Comparison of ENCODE assay signal across 11 cellular contexts in genomic region chr17:42845918-42846593, GRCh38. TPM values are rescaled to one million over a fixed set of nuclear protein-coding genes. Genes with fewer than 3 reads are reported as not detected.
DNase-seq lines count a peak whose midpoint lies in the region; ATAC-seq and TF ChIP-seq lines count a peak whose summit lies in the region.
"Had no signal": no experiment of that assay in that cellular context is flagged by ENCODE, and none has a peak within 500 bp of the region (broad histone marks: within the 10 kb centered on the region; RNA-seq: fewer than 3 reads in every experiment).

No MANE protein-coding gene starts in this region.

- peak overlapping the region; percentile 71 for H3K27ac Mint-ChIP-seq in activated CD4-positive, alpha-beta T cell treated with anti-CD3 and anti-CD28 coated beads for 36 hours
- no peak overlapping the region for H3K27ac Mint-ChIP-seq in activated CD4-positive, alpha-beta T cell treated with anti-CD3 and anti-CD28 coated beads, Interleukin-2, amount 10 ng/mL, durations not matched to agents 7 days and 5 days

- H3K4me1 Mint-ChIP-seq in activated CD4-positive, alpha-beta T cell treated with anti-CD3 and anti-CD28 coated beads for 36 hours = peaks cover 19% of the 10 kb centered on the region
- peaks cover 8% of the 10 kb centered on the region for H3K4me1 Mint-ChIP-seq in activated CD4-positive, alpha-beta T cell treated with anti-CD3 and anti-CD28 coated beads, Interleukin-2, amount 10 ng/mL, durations not matched to agents 7 days and 5 days
- H3K4me1 Mint-ChIP-seq: brain had no signal

- peaks cover 35% of the 10 kb centered on the region for H3K36me3 Mint-ChIP-seq in activated CD4-positive, alpha-beta T cell treated with anti-CD3 and anti-CD28 coated beads for 36 hours (ENCODE audit: low read depth)
- H3K36me3 Mint-ChIP-seq in activated CD4-positive, alpha-beta T cell treated with anti-CD3 and anti-CD28 coated beads, Interleukin-2, amount 10 ng/mL, durations not matched to agents 7 days and 5 days (ENCODE audit: low read depth) = peaks cover 25% of the 10 kb centered on the region

- no peak for TF ChIP-seq CTCF in RWPE2 (IDR thresholded peaks at IDR 0.05; ENCODE audit: poor library complexity, severe bottlenecking)
- no peak for TF ChIP-seq CTCF in body of pancreas (IDR thresholded peaks at IDR 0.05)

- WGBS in body of pancreas, 2 donors = 74 to 77% methylated on average over 6 to 7 of the region's 7 CpGs

- intact Hi-C loops in activated CD4-positive, alpha-beta T cell treated with anti-CD3 and anti-CD28 coated beads for 36 hours (cut with DNase I, micrococcal nuclease) = loop anchor here in 1 of 2 experiments (1.0 to 2.0 kb wide), 2 partner anchors 13 to 83 kb away; partner anchors contain the start of gene PSME3
- intact Hi-C loops in body of pancreas (cut with DNase I) = loop anchor here (5.0 kb wide), 1 partner anchor 86 kb away; no protein-coding TSS in a partner anchor

- no peaks in the 10 kb centered on the region for H3K4me1 ChIP-seq in RWPE2 (ENCODE audit: insufficient read depth, poor library complexity, severe bottlenecking)
- peaks cover 14% of the 10 kb centered on the region for H3K4me1 ChIP-seq in body of pancreas

- CTCF ChIA-PET in activated CD4-positive, alpha-beta T cell treated with anti-CD3 and anti-CD28 coated beads for 36 hours (lab: Charles Lee) = interaction anchor here (0.5 to 1.7 kb wide), 5 partner anchors 13 to 284 kb away, joined by 3 to 8 read pairs (median 3); partner anchors contain the start of genes BECN1, COASY and PSME3
- CTCF ChIA-PET in activated CD4-positive, alpha-beta T cell treated with anti-CD3 and anti-CD28 coated beads, Interleukin-2, amount 10 ng/mL, durations not matched to agents 7 days and 5 days (lab: Charles Lee) = interaction anchor here (0.6 to 3.7 kb wide), 2 partner anchors 22 to 33 kb away, joined by 3 to 14 read pairs; partner anchors contain the start of gene BECN1

- POLR2A ChIA-PET in activated CD4-positive, alpha-beta T cell treated with anti-CD3 and anti-CD28 coated beads for 36 hours (lab: Charles Lee) = interaction anchor here (0.6 kb wide), 2 partner anchors 10 to 92 kb away, joined by 3 to 7 read pairs; no protein-coding TSS in a partner anchor
- POLR2A ChIA-PET in activated CD4-positive, alpha-beta T cell treated with anti-CD3 and anti-CD28 coated beads, Interleukin-2, amount 10 ng/mL, durations not matched to agents 7 days and 5 days (lab: Charles Lee) = interaction anchor here (0.6 kb wide), 1 partner anchor 71 kb away, joined by 3 read pairs; no protein-coding TSS in a partner anchor

- H3K9me3 ChIP-seq in RWPE2 (ENCODE audit: severe bottlenecking) = no peaks in the 10 kb centered on the region
- no peaks in the 10 kb centered on the region for H3K9me3 ChIP-seq in body of pancreas
- H3K9me3 ChIP-seq: gastrocnemius medialis had no signal

- ATAC-seq in activated CD4-positive, alpha-beta T cell treated with anti-CD3 and anti-CD28 coated beads for 36 hours = peak; percentile 83
- ATAC-seq in RWPE2 (ENCODE audit: low read depth) (peak; percentile 5; the same call in 1 of the 3 replicates), HG03354 (IDR thresholded peaks at IDR 0.05; ENCODE audit: poor library complexity, severe bottlenecking, unreplicated experiment) (no peak), body of pancreas (no peak), HG02763 (IDR thresholded peaks at IDR 0.05; ENCODE audit: unreplicated experiment) (no peak)

- no peaks in the 10 kb centered on the region for H3K9me3 Mint-ChIP-seq in activated CD4-positive, alpha-beta T cell treated with anti-CD3 and anti-CD28 coated beads for 36 hours (ENCODE audit: low read depth)
- no peaks in the 10 kb centered on the region for H3K9me3 Mint-ChIP-seq in activated CD4-positive, alpha-beta T cell treated with anti-CD3 and anti-CD28 coated beads, Interleukin-2, amount 10 ng/mL, durations not matched to agents 7 days and 5 days
- H3K9me3 Mint-ChIP-seq: brain had no signal

- H3K36me3 ChIP-seq in RWPE2 (ENCODE audit: low read depth) = peaks cover 40% of the 10 kb centered on the region
- H3K36me3 ChIP-seq in body of pancreas (replicated peaks in 1 of 2; ENCODE audit: insufficient read depth in 1 of 2, low read depth in 2 of 2) = peaks cover 14 to 22% of the 10 kb centered on the region in 2 donors

- H3K27ac ChIP-seq in RWPE2 (ENCODE audit: poor library complexity, severe bottlenecking) (no peak overlapping the region), body of pancreas (peak overlapping the region in 1 of 4 donors; percentile 11)
- H3K27ac ChIP-seq: gastrocnemius medialis had no signal

- no peak for TF ChIP-seq POLR2A in body of pancreas (IDR thresholded peaks at IDR 0.05)

- DNase-seq in activated CD4-positive, alpha-beta T cell treated with anti-CD3 and anti-CD28 coated beads for 36 hours = peak; percentile 78
- no peak for DNase-seq in activated CD4-positive, alpha-beta T cell treated with anti-CD3 and anti-CD28 coated beads, Interleukin-2, amount 10 ng/mL, durations not matched to agents 7 days and 5 days
- DNase-seq in RWPE2 (ENCODE audit: low spot score) = no peak
- DNase-seq in epidermal melanocyte (ENCODE audit: insufficient read length, low spot score) = peak; percentile 14
- peak; percentile 23 to 49 for DNase-seq in stimulated activated CD8-positive, alpha-beta memory T cell treated with anti-CD3 and anti-CD28 coated beads, Interleukin-2, amount 100 ng/mL, for 48 hours (ENCODE audit: low read depth in 2 of 2)
- DNase-seq in body of pancreas = no peak
- DNase-seq: gastrocnemius medialis, NCI-H1694 had no signal

- H3K27me3 Mint-ChIP-seq in activated CD4-positive, alpha-beta T cell treated with anti-CD3 and anti-CD28 coated beads for 36 hours = no peaks in the 10 kb centered on the region
- no peaks in the 10 kb centered on the region for H3K27me3 Mint-ChIP-seq in activated CD4-positive, alpha-beta T cell treated with anti-CD3 and anti-CD28 coated beads, Interleukin-2, amount 10 ng/mL, durations not matched to agents 7 days and 5 days

- H3K4me3 ChIP-seq in RWPE2 (ENCODE audit: severe bottlenecking) (no peak overlapping the region), body of pancreas (no peak overlapping the region)
- H3K4me3 ChIP-seq: gastrocnemius medialis had no signal

- H3K27me3 ChIP-seq in RWPE2 (ENCODE audit: insufficient read depth, poor library complexity, severe bottlenecking) (no peaks in the 10 kb centered on the region), body of pancreas (no peaks in the 10 kb centered on the region)
- H3K27me3 ChIP-seq: gastrocnemius medialis had no signal

- H3K4me3 Mint-ChIP-seq in activated CD4-positive, alpha-beta T cell treated with anti-CD3 and anti-CD28 coated beads for 36 hours = no peak overlapping the region
- H3K4me3 Mint-ChIP-seq in activated CD4-positive, alpha-beta T cell treated with anti-CD3 and anti-CD28 coated beads, Interleukin-2, amount 10 ng/mL, durations not matched to agents 7 days and 5 days = no peak overlapping the region
- H3K4me3 Mint-ChIP-seq: brain had no signal

RNA-seq across cellular contexts. Expression of gene AOC2, which starts 1.7 kb away (rescaled TPM):
- total RNA-seq in activated CD4-positive, alpha-beta T cell treated with anti-CD3 and anti-CD28 coated beads for 36 hours = 1 to 10 TPM; 1.7 to 1.9 TPM
- total RNA-seq in activated CD4-positive, alpha-beta T cell treated with anti-CD3 and anti-CD28 coated beads, Interleukin-2, amount 10 ng/mL, durations not matched to agents 7 days and 5 days = 1 to 10 TPM; 1.5 to 1.9 TPM
- 1 to 10 TPM; 1.0 to 3.0 TPM for total RNA-seq in body of pancreas

RNA-seq across cellular contexts. Expression of gene AOC3, which starts 4.9 kb away (rescaled TPM):
- 1 to 10 TPM; 1.2 to 2.0 TPM for total RNA-seq in activated CD4-positive, alpha-beta T cell treated with anti-CD3 and anti-CD28 coated beads for 36 hours
- under 1 TPM; 0.56 to 0.79 TPM for total RNA-seq in activated CD4-positive, alpha-beta T cell treated with anti-CD3 and anti-CD28 coated beads, Interleukin-2, amount 10 ng/mL, durations not matched to agents 7 days and 5 days
- 10 to 100 TPM in 1 of 2 donors, 1 to 10 TPM in 1; 6.5 to 55.7 TPM for total RNA-seq in body of pancreas

RNA-seq across cellular contexts. Expression of gene PSME3, which starts 12.9 kb away (rescaled TPM):
- 100 to 1,000 TPM; 116 to 118 TPM for total RNA-seq in activated CD4-positive, alpha-beta T cell treated with anti-CD3 and anti-CD28 coated beads for 36 hours
- 100 to 1,000 TPM; 110 to 111 TPM for total RNA-seq in activated CD4-positive, alpha-beta T cell treated with anti-CD3 and anti-CD28 coated beads, Interleukin-2, amount 10 ng/mL, durations not matched to agents 7 days and 5 days
- 10 to 100 TPM; 41.2 to 51.6 TPM for total RNA-seq in body of pancreas

RNA-seq across cellular contexts. Expression of gene BECN1, which starts 22.0 kb away (rescaled TPM):
- 100 to 1,000 TPM in 1 of 2 experiments, 10 to 100 TPM in 1; 69.1 to 101 TPM for total RNA-seq in activated CD4-positive, alpha-beta T cell treated with anti-CD3 and anti-CD28 coated beads for 36 hours
- 10 to 100 TPM; 87.0 to 87.6 TPM for total RNA-seq in activated CD4-positive, alpha-beta T cell treated with anti-CD3 and anti-CD28 coated beads, Interleukin-2, amount 10 ng/mL, durations not matched to agents 7 days and 5 days
- total RNA-seq in body of pancreas = 10 to 100 TPM; 50.4 to 65.1 TPM

RNA-seq across cellular contexts. Expression of gene CNTD1, which starts 47.4 kb away (rescaled TPM):
- not detected for total RNA-seq in activated CD4-positive, alpha-beta T cell treated with anti-CD3 and anti-CD28 coated beads for 36 hours
- total RNA-seq in activated CD4-positive, alpha-beta T cell treated with anti-CD3 and anti-CD28 coated beads, Interleukin-2, amount 10 ng/mL, durations not matched to agents 7 days and 5 days = not detected
- not detected for total RNA-seq in body of pancreas
- total RNA-seq: gastrocnemius medialis had no signal

Comparison
In these comparisons a context has a peak if more than half of its experiments do, and no peak if none do; other contexts are left out.
1. DNase-seq: peak in activated CD4-positive, alpha-beta T cell treated with anti-CD3 and anti-CD28 coated beads for 36 hours (single experiment), epidermal melanocyte (single experiment) and stimulated activated CD8-positive, alpha-beta memory T cell treated with anti-CD3 and anti-CD28 coated beads, Interleukin-2, amount 100 ng/mL, for 48 hours (2 of 2); none in activated CD4-positive, alpha-beta T cell treated with anti-CD3 and anti-CD28 coated beads, Interleukin-2, amount 10 ng/mL, durations not matched to agents 7 days and 5 days (single experiment), RWPE2 (single experiment) and body of pancreas (0 of 4).
2. ATAC-seq: peak in activated CD4-positive, alpha-beta T cell treated with anti-CD3 and anti-CD28 coated beads for 36 hours (single experiment) and RWPE2 (single experiment); none in HG03354 (single experiment), body of pancreas (single experiment) and HG02763 (single experiment).